8 cellular contexts compared by ENCODE assay signal in the genomic region with DNA sequence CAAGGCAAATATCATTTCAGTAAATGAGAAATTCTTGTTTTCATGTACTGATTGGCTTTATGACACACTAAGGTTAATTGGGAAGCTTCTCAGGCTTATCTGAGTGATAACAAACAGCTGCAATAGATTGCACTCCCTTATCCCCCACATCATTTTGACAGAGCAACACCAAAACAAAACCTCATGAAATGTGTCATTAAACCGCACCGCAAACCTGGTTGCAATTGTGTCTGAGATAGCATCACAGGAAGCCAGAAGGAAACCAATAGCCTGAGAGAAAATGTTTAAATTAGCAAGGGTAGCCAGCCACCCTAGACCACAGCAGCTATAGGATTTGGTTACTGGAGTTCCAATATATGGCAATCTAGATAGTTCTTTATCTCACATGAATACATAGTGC.
DNase-seq lines count a peak whose midpoint lies in the region; ATAC-seq lines count a peak whose summit lies in the region.
"Had no signal": no experiment of that assay in that cellular context is flagged by ENCODE, and none has a peak within 500 bp of the region (broad histone marks: within the 10 kb centered on the region; RNA-seq: fewer than 3 reads in every experiment).

No MANE protein-coding gene starts in this region.

- ATAC-seq in GM19452 (IDR thresholded peaks at IDR 0.05; ENCODE audit: unreplicated experiment) (peak; percentile 85), HG03196 (IDR thresholded peaks at IDR 0.05; ENCODE audit: unreplicated experiment) (peak; percentile 86), GM21515 (IDR thresholded peaks at IDR 0.05; ENCODE audit: unreplicated experiment) (no peak)

- DNase-seq in activated CD8-positive, alpha-beta memory T cell treated with anti-CD3 and anti-CD28 coated beads, Interleukin-2, amount 50 U/mL, for 4 hours, result peak; percentile 25
- DNase-seq in stimulated activated CD8-positive, alpha-beta memory T cell treated with anti-CD3 and anti-CD28 coated beads, Interleukin-4, amount 100 ng/mL, for 48 hours, result peak; percentile 70
- no peak for DNase-seq in NCI-H510A treated with DMSO at 0.1 percent for 48 hours (lab: John Stamatoyannopoulos, UW)
- DNase-seq in effector CD8-positive, alpha-beta T cell (lab: John Stamatoyannopoulos, UW), result no peak
- DNase-seq: stomach had no signal

Comparison
In these comparisons a context has a peak if more than half of its experiments do, and no peak if none do; other contexts are left out.
1. DNase-seq: peak in activated CD8-positive, alpha-beta memory T cell treated with anti-CD3 and anti-CD28 coated beads, Interleukin-2, amount 50 U/mL, for 4 hours (single experiment) and stimulated activated CD8-positive, alpha-beta memory T cell treated with anti-CD3 and anti-CD28 coated beads, Interleukin-4, amount 100 ng/mL, for 48 hours (single experiment); none in NCI-H510A treated with DMSO at 0.1 percent for 48 hours (single experiment) and effector CD8-positive, alpha-beta T cell (single experiment).